Comparison of ENCODE assay signal across 8 cellular contexts in genomic region chr16:1308977-1309885, GRCh38. TPM values are rescaled to one million over a fixed set of nuclear protein-coding genes. Genes with fewer than 3 reads are reported as not detected.
DNase-seq lines count a peak whose midpoint lies in the region; ATAC-seq and TF ChIP-seq lines count a peak whose summit lies in the region.

Gene UBE2I, plus strand, starts transcription at chr16:1309636. Its CDS starts 4,395 bp downstream, at chr16:1314031.

- peaks cover 9 to 43% (median 34%) of the 10 kb centered on the region in 4 donors for H3K4me1 ChIP-seq in liver (ENCODE audit: control insufficient read depth in 4 of 4, insufficient read depth in 4 of 4, low read length in 3 of 4)

- WGBS in liver, result 2% methylated on average over 117 of the region's 117 CpGs

- DNase-seq in CD1c-positive myeloid dendritic cell (ENCODE audit: extremely low spot score) (peak; percentile 98), HK-2 (ENCODE audit: unreplicated experiment) (peak; percentile 96), NCI-H82 treated with DMSO at 0.1 percent for 48 hours (lab: John Stamatoyannopoulos, UW; ENCODE audit: unreplicated experiment) (peak; percentile 91), dermis microvascular lymphatic vessel endothelial cell (ENCODE audit: low read depth in 2 of 2) (peak; percentile 96 to 97)
- DNase-seq in activated CD4-positive, alpha-beta memory T cell treated with anti-CD3 and anti-CD28 coated beads for 36 hours, result peak; percentile 98
- peak; percentile 96 for DNase-seq in stimulated activated CD4-positive, alpha-beta T cell treated with anti-CD3 and anti-CD28 coated beads, Interleukin-4, amount 100 ng/mL, for 1 hour

- POLR2A ChIA-PET in activated CD4-positive, alpha-beta memory T cell treated with anti-CD3 and anti-CD28 coated beads for 36 hours (lab: Charles Lee), result interaction anchor here (0.5 to 1.6 kb wide), 9 partner anchors 9 to 673 kb away, joined by 3 to 7 read pairs (median 3); partner anchors contain the start of genes MAPK8IP3, METTL26 and UQCC4

- H3K27me3 Mint-ChIP-seq in activated CD4-positive, alpha-beta memory T cell treated with anti-CD3 and anti-CD28 coated beads for 36 hours, result no peaks in the 10 kb centered on the region

- peaks cover 0 to 3% (median 1%) of the 10 kb centered on the region in 4 donors for H3K36me3 ChIP-seq in liver (ENCODE audit: control insufficient read depth in 4 of 4, insufficient read depth in 3 of 4, low read depth in 1 of 4, low read length in 3 of 4)

- peaks cover 37% of the 10 kb centered on the region for H3K4me1 Mint-ChIP-seq in activated CD4-positive, alpha-beta memory T cell treated with anti-CD3 and anti-CD28 coated beads for 36 hours (ENCODE audit: low read depth)

- H3K27me3 ChIP-seq in liver (ENCODE audit: control insufficient read depth in 4 of 4, insufficient read depth in 4 of 4, low read length in 3 of 4), result no peaks in the 10 kb centered on the region

- peak within 1 kb of the TSS; percentile 58 to 99 (median 90) for H3K4me3 ChIP-seq in liver (ENCODE audit: low read depth in 1 of 3, low read length in 3 of 3)

- CTCF ChIA-PET in activated CD4-positive, alpha-beta memory T cell treated with anti-CD3 and anti-CD28 coated beads for 36 hours (lab: Charles Lee), result interaction anchor here (1.0 kb wide), 1 partner anchor 22 kb away, joined by 3 read pairs; no protein-coding TSS in a partner anchor

- H3K9ac ChIP-seq in liver (ENCODE audit: low read depth in 1 of 2, low read length in 2 of 2), result peak within 1 kb of the TSS; percentile 87 to 96

- peaks cover 4% of the 10 kb centered on the region for H3K9me3 Mint-ChIP-seq in activated CD4-positive, alpha-beta memory T cell treated with anti-CD3 and anti-CD28 coated beads for 36 hours

- peak within 1 kb of the TSS; percentile 98 for H3K4me3 Mint-ChIP-seq in activated CD4-positive, alpha-beta memory T cell treated with anti-CD3 and anti-CD28 coated beads for 36 hours

- H3K27ac Mint-ChIP-seq in activated CD4-positive, alpha-beta memory T cell treated with anti-CD3 and anti-CD28 coated beads for 36 hours, result peak within 1 kb of the TSS; percentile 98

- H3K9me3 ChIP-seq in liver (ENCODE audit: control insufficient read depth in 4 of 4, low read length in 3 of 4), result no peaks in the 10 kb centered on the region

- H3K36me3 Mint-ChIP-seq in activated CD4-positive, alpha-beta memory T cell treated with anti-CD3 and anti-CD28 coated beads for 36 hours, result peaks cover 22% of the 10 kb centered on the region

- TF ChIP-seq CTCF in liver (IDR thresholded peaks at IDR 0.05; ENCODE audit: low read depth, low read length, missing input control), result no peak

- peak within 1 kb of the TSS; percentile 99 for H3K27ac ChIP-seq in liver (ENCODE audit: low read depth in 1 of 2, low read length in 2 of 2)

- intact Hi-C loops in activated CD4-positive, alpha-beta memory T cell treated with anti-CD3 and anti-CD28 coated beads for 36 hours (cut with micrococcal nuclease), result loop anchor here (2.0 to 5.0 kb wide), 3 partner anchors 34 to 303 kb away; partner anchors contain the start of genes CRAMP1, IFT140 and UQCC4

- TF ChIP-seq RAD21 in liver (IDR thresholded peaks at IDR 0.05), result no peak

- ATAC-seq in GM19438 (IDR thresholded peaks at IDR 0.05; ENCODE audit: low read depth, unreplicated experiment), result peak; percentile 51

TF ChIP-seq in liver, 16 proteins besides CTCF, POLR2A, EP300 and RAD21:
- TF ChIP-seq HNF4A (conservative IDR thresholded peaks at IDR 0.05) (peak in 1 of 2 donors; percentile 30), YY1 (IDR thresholded peaks at IDR 0.05) (peak; percentile 64), ATF3 (IDR thresholded peaks at IDR 0.05) (no peak), RXRA (IDR thresholded peaks at IDR 0.05) (peak; percentile 32 to 63), ZBTB33 (IDR thresholded peaks at IDR 0.05) (no peak), NR2F2 (IDR thresholded peaks at IDR 0.05) (peak; percentile 61), GABPA (IDR thresholded peaks at IDR 0.05 in 1 of 2, conservative IDR thresholded peaks at IDR 0.05 in 1 of 2) (no peak), FOXA1 (IDR thresholded peaks at IDR 0.05) (no peak), JUND (IDR thresholded peaks at IDR 0.05) (peak in 1 of 2 donors; percentile 19), TAF1 (conservative IDR thresholded peaks at IDR 0.05) (no peak), EGR1 (IDR thresholded peaks at IDR 0.05; ENCODE audit: low read depth in 2 of 2) (peak in 1 of 2 donors; percentile 37), MAX (IDR thresholded peaks at IDR 0.05) (no peak), HNF4G (IDR thresholded peaks at IDR 0.05) (no peak), REST (IDR thresholded peaks at IDR 0.05) (no peak), FOXA2 (IDR thresholded peaks at IDR 0.05) (no peak), SP1 (IDR thresholded peaks at IDR 0.05) (peak; percentile 96)

RNA-seq across cellular contexts. Expression of gene UBE2I, which starts in this region (rescaled TPM):
- 100 to 1,000 TPM; 248 to 249 TPM for total RNA-seq in activated CD4-positive, alpha-beta memory T cell treated with anti-CD3 and anti-CD28 coated beads for 36 hours
- total RNA-seq in dermis microvascular lymphatic vessel endothelial cell (34.1 and 40.1 TPM in 2 replicates), liver (10 to 100 TPM; 21.8 to 23.9 TPM)
- polyA plus RNA-seq in liver, result 10 to 100 TPM; 19.4 to 23.2 TPM

Comparison
In these comparisons a context has a peak if more than half of its experiments do, and no peak if none do; other contexts are left out.
1. Peak in every context shown above with its lines: DNase-seq, ATAC-seq, H3K4me3 ChIP-seq and H3K27ac ChIP-seq.